ENCODE assay signal across 14 cellular contexts in the genomic region with DNA sequence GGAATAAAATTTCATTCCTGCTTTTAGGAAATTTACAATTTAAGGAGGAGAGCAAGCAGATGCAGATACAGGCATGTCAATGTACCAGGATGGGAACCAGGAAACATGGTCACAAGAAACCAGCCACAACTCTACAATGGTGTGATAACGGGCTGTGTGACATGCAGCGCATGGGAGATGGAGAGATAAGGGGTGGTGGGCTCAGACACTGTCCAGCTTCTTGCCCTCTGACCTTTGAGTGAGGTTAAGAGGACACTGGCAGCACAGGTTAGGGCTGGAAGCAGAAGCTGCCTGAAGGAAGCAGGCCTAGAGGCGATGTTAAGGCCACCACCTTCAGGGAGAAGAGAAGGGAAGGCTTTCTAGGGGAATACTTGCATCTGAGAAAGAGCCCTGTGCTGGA. TPM values are rescaled to one million over a fixed set of nuclear protein-coding genes. Genes with fewer than 3 reads are reported as not detected.
A peak's percentile ranks its signal among the peaks of the same experiment; 100 is the strongest.
DNase-seq lines count a peak whose midpoint lies in the region; ATAC-seq and TF ChIP-seq lines count a peak whose summit lies in the region.
"Had no signal": no experiment of that assay in that cellular context is flagged by ENCODE, and none has a peak within 500 bp of the region (broad histone marks: within the 10 kb centered on the region; RNA-seq: fewer than 3 reads in every experiment).

No MANE protein-coding gene starts in this region.

- no peak for TF ChIP-seq CTCF in GM13976 (IDR thresholded peaks at IDR 0.05; ENCODE audit: borderline replicate concordance, control extremely low read depth, extremely low read depth, insufficient read depth, missing control alignments)

- H3K4me3 Mint-ChIP-seq in stimulated activated naive CD8-positive, alpha-beta T cell treated with anti-CD3 and anti-CD28 coated beads, Interleukin-15, Interleukin-2, amounts not matched to agents 100 ng/mL and 50 ng/mL, for 24 hours, result peak overlapping the region; percentile 98
- peak overlapping the region; percentile 94 for H3K4me3 Mint-ChIP-seq in activated CD4-positive, alpha-beta memory T cell treated with anti-CD3 and anti-CD28 coated beads, Interleukin-2, amount 10 ng/mL, durations not matched to agents 7 days and 5 days

- H3K27ac Mint-ChIP-seq in stimulated activated naive CD8-positive, alpha-beta T cell treated with anti-CD3 and anti-CD28 coated beads, Interleukin-15, Interleukin-2, amounts not matched to agents 100 ng/mL and 50 ng/mL, for 24 hours, result peak overlapping the region; percentile 99
- H3K27ac Mint-ChIP-seq in activated CD4-positive, alpha-beta memory T cell treated with anti-CD3 and anti-CD28 coated beads, Interleukin-2, amount 10 ng/mL, durations not matched to agents 7 days and 5 days, result peak overlapping the region; percentile 37

- POLR2A ChIA-PET in activated CD4-positive, alpha-beta memory T cell treated with anti-CD3 and anti-CD28 coated beads, Interleukin-2, amount 10 ng/mL, durations not matched to agents 7 days and 5 days (lab: Charles Lee), result no interaction called here

- H3K4me1 Mint-ChIP-seq in stimulated activated naive CD8-positive, alpha-beta T cell treated with anti-CD3 and anti-CD28 coated beads, Interleukin-15, Interleukin-2, amounts not matched to agents 100 ng/mL and 50 ng/mL, for 24 hours (ENCODE audit: low read depth), result peaks cover 93% of the 10 kb centered on the region
- peaks cover 87% of the 10 kb centered on the region for H3K4me1 Mint-ChIP-seq in activated CD4-positive, alpha-beta memory T cell treated with anti-CD3 and anti-CD28 coated beads, Interleukin-2, amount 10 ng/mL, durations not matched to agents 7 days and 5 days

- no peaks in the 10 kb centered on the region for H3K27me3 Mint-ChIP-seq in stimulated activated naive CD8-positive, alpha-beta T cell treated with anti-CD3 and anti-CD28 coated beads, Interleukin-15, Interleukin-2, amounts not matched to agents 100 ng/mL and 50 ng/mL, for 24 hours
- H3K27me3 Mint-ChIP-seq in activated CD4-positive, alpha-beta memory T cell treated with anti-CD3 and anti-CD28 coated beads, Interleukin-2, amount 10 ng/mL, durations not matched to agents 7 days and 5 days, result no peaks in the 10 kb centered on the region

- CTCF ChIA-PET in activated CD4-positive, alpha-beta memory T cell treated with anti-CD3 and anti-CD28 coated beads, Interleukin-2, amount 10 ng/mL, durations not matched to agents 7 days and 5 days (lab: Charles Lee), result interaction anchor here (1.1 kb wide), 1 partner anchor 11 kb away, joined by 3 read pairs; no protein-coding TSS in a partner anchor

- in situ Hi-C loops in GM13976 (cut with MboI; ENCODE audit: low sequenced_read_pairs, unreplicated experiment), result no loop called here

- H3K36me3 Mint-ChIP-seq in stimulated activated naive CD8-positive, alpha-beta T cell treated with anti-CD3 and anti-CD28 coated beads, Interleukin-15, Interleukin-2, amounts not matched to agents 100 ng/mL and 50 ng/mL, for 24 hours (ENCODE audit: low read depth), result peaks cover 16% of the 10 kb centered on the region
- H3K36me3 Mint-ChIP-seq in activated CD4-positive, alpha-beta memory T cell treated with anti-CD3 and anti-CD28 coated beads, Interleukin-2, amount 10 ng/mL, durations not matched to agents 7 days and 5 days (ENCODE audit: low read depth), result peaks cover 72% of the 10 kb centered on the region

- H3K9me3 Mint-ChIP-seq in stimulated activated naive CD8-positive, alpha-beta T cell treated with anti-CD3 and anti-CD28 coated beads, Interleukin-15, Interleukin-2, amounts not matched to agents 100 ng/mL and 50 ng/mL, for 24 hours, result no peaks in the 10 kb centered on the region
- H3K9me3 Mint-ChIP-seq in activated CD4-positive, alpha-beta memory T cell treated with anti-CD3 and anti-CD28 coated beads, Interleukin-2, amount 10 ng/mL, durations not matched to agents 7 days and 5 days, result no peaks in the 10 kb centered on the region

- DNase-seq in stimulated activated naive CD8-positive, alpha-beta T cell treated with anti-CD3 and anti-CD28 coated beads, Interleukin-15, Interleukin-2, amounts not matched to agents 100 U/mL and 50 U/mL, for 24 hours, result no peak
- no peak for DNase-seq in activated CD4-positive, alpha-beta memory T cell treated with anti-CD3 and anti-CD28 coated beads, Interleukin-2, amount 10 ng/mL, durations not matched to agents 7 days and 5 days
- DNase-seq in islet precursor cell (peak; percentile 79), GM13976 (ENCODE audit: low spot score) (no peak), amygdala (lab: John Stamatoyannopoulos, UW) (no peak)
- DNase-seq: AML-193; gastrocnemius medialis; mucosa of descending colon; NCI-H1930; NCI-H69; stimulated activated CD4-positive, alpha-beta T cell treated with anti-CD3 and anti-CD28 coated beads, Interleukin-2, amount 100 ng/mL, for 24 hours had no signal

- no peak for ATAC-seq in stimulated activated naive CD8-positive, alpha-beta T cell treated with anti-CD3 and anti-CD28 coated beads, Interleukin-15, Interleukin-2, amounts not matched to agents 100 U/mL and 50 U/mL, for 24 hours
- ATAC-seq in activated CD4-positive, CD25-positive, alpha-beta regulatory T cell treated with anti-CD3 and anti-CD28 coated beads, Interleukin-2, amount 50 U/mL, for 24 hours, result no peak
- ATAC-seq in HG02623 (IDR thresholded peaks at IDR 0.05; ENCODE audit: unreplicated experiment), result no peak
- ATAC-seq: gastrocnemius medialis, mucosa of descending colon had no signal

RNA-seq across cellular contexts. Expression of a gene that starts 3.0 kb away (rescaled TPM):
- total RNA-seq in activated CD4-positive, alpha-beta memory T cell treated with anti-CD3 and anti-CD28 coated beads, Interleukin-2, amount 10 ng/mL, durations not matched to agents 7 days and 5 days, result 100 to 1,000 TPM; 115 to 116 TPM
